In the genomic region with DNA sequence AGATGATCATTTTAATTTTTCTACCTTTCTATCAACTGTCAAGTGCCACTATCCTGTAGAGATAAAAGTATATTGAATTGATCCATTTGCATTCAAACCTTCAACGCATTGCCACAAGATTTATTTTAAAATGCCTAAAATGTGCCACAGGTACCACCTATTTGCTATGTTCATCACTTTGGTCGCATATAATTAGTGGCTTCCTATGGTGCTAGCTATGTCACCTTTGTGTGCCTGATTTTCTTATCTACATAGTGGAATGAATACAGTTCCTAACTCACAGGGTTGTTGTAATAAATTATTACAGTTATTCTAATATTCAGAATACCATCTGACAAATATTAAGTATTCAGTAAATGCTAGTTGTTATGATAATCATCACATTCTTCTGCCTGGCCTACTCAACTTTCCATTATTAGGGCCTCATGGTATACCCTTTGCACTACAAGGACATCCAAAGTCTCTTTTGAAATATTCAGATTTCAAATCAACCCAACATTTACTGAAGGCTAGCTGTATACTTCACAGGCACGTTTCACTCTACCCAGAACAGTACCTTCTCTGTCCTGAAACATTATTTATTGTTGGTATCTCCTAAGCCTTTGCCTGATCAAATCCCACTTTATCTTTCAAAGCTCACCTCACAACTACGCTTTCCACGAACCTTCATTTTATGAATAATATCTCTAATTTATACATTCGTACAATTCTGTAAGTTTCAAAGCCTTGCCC, we compare ENCODE assay signal across 5 cellular contexts.
"Had no signal": no experiment of that assay in that cellular context is flagged by ENCODE, and none has a peak within 500 bp of the region (broad histone marks: within the 10 kb centered on the region; RNA-seq: fewer than 3 reads in every experiment).

No MANE protein-coding gene starts in this region.

- H3K27ac Mint-ChIP-seq: activated CD4-positive, alpha-beta memory T cell treated with anti-CD3 and anti-CD28 coated beads, Interleukin-2, amount 10 ng/mL, durations not matched to agents 7 days and 5 days; activated naive CD8-positive, alpha-beta T cell; effector memory CD8-positive, alpha-beta T cell; nephron; stimulated activated naive B cell treated with anti-CD40 and anti-IgM and Interleukin-4, amounts not matched to agents 10 μg/mL and 1 μg/mL and 100 μg/mL, for 72 hours had no signal

- H3K4me3 Mint-ChIP-seq: activated CD4-positive, alpha-beta memory T cell treated with anti-CD3 and anti-CD28 coated beads, Interleukin-2, amount 10 ng/mL, durations not matched to agents 7 days and 5 days; activated naive CD8-positive, alpha-beta T cell; effector memory CD8-positive, alpha-beta T cell; nephron; stimulated activated naive B cell treated with anti-CD40 and anti-IgM and Interleukin-4, amounts not matched to agents 10 μg/mL and 1 μg/mL and 100 μg/mL, for 72 hours had no signal

- H3K27me3 Mint-ChIP-seq: activated naive CD8-positive, alpha-beta T cell had no signal

- H3K36me3 Mint-ChIP-seq: activated naive CD8-positive, alpha-beta T cell; stimulated activated naive B cell treated with anti-CD40 and anti-IgM and Interleukin-4, amounts not matched to agents 10 μg/mL and 1 μg/mL and 100 μg/mL, for 72 hours had no signal

- H3K9me3 Mint-ChIP-seq: activated CD4-positive, alpha-beta memory T cell treated with anti-CD3 and anti-CD28 coated beads, Interleukin-2, amount 10 ng/mL, durations not matched to agents 7 days and 5 days; effector memory CD8-positive, alpha-beta T cell; stimulated activated naive B cell treated with anti-CD40 and anti-IgM and Interleukin-4, amounts not matched to agents 10 μg/mL and 1 μg/mL and 100 μg/mL, for 72 hours had no signal

- H3K4me1 Mint-ChIP-seq: nephron had no signal
